19 cellular contexts compared by ENCODE assay signal in genomic region chr5:143212261-143212660, GRCh38.
DNase-seq lines count a peak whose midpoint lies in the region; ATAC-seq, FAIRE-seq and TF ChIP-seq lines count a peak whose summit lies in the region.
"Had no signal": no experiment of that assay in that cellular context is flagged by ENCODE, and none has a peak within 500 bp of the region (broad histone marks: within the 10 kb centered on the region; RNA-seq: fewer than 3 reads in every experiment).

No MANE protein-coding gene starts in this region.

- H3K9me3 ChIP-seq in K562 (replicated peaks; ENCODE audit: control insufficient read depth, insufficient read depth, low read depth, low read length) (no peaks in the 10 kb centered on the region), upper lobe of left lung (no peaks in the 10 kb centered on the region)
- H3K9me3 ChIP-seq: SJSA1 had no signal

- WGBS in K562 (ENCODE audit: insufficient coverage, low coverage, missing lambda C conversion rate): 12% methylated on average over 1 of the region's 1 CpG
- whole genome bisulfite sequencing in upper lobe of left lung, 2 donors: 68 to 74% methylated on average over 1 of the region's 1 CpG

- no peaks in the 10 kb centered on the region for H4K20me1 ChIP-seq in K562 (replicated peaks; ENCODE audit: control insufficient read depth, insufficient read depth, low read length)

- in situ Hi-C loops in K562 (cut with MboI): no loop called here

- H3K27ac ChIP-seq in K562 (ENCODE audit: extremely low read depth, low read depth, low read length) (peak overlapping the region; percentile 19; the same call in 2 of the 3 replicates), upper lobe of left lung (no peak overlapping the region)
- H3K27ac ChIP-seq: HL-60, SJSA1 had no signal

- no peak for TF ChIP-seq RAD21 in K562 (CRISPR knock-in tag; conservative IDR thresholded peaks at IDR 0.05 in 1 of 2, IDR thresholded peaks at IDR 0.05 in 1 of 2)

- H3K4me1 ChIP-seq in K562 (replicated peaks in 1 of 2; ENCODE audit: control insufficient read depth in 2 of 2, insufficient read depth in 2 of 2, low read length in 2 of 2) (peaks cover 43 to 69% of the 10 kb centered on the region in 2 experiments), upper lobe of left lung (peaks cover 19 to 27% (median 25%) of the 10 kb centered on the region in 4 donors)

- peaks cover 43% of the 10 kb centered on the region for H3K4me1 Mint-ChIP-seq in stimulated activated naive CD8-positive, alpha-beta T cell treated with anti-CD3 and anti-CD28 coated beads, Interleukin-15, Interleukin-2, amounts not matched to agents 100 ng/mL and 50 ng/mL, for 24 hours (ENCODE audit: low read depth)

- no peaks in the 10 kb centered on the region for H3K36me3 ChIP-seq in K562 (ENCODE audit: control insufficient read depth, insufficient read depth, low read length)
- peaks cover 0 to 10% (median 5%) of the 10 kb centered on the region in 4 donors for H3K36me3 ChIP-seq in upper lobe of left lung

- H3K9me3 Mint-ChIP-seq in stimulated activated naive CD8-positive, alpha-beta T cell treated with anti-CD3 and anti-CD28 coated beads, Interleukin-15, Interleukin-2, amounts not matched to agents 100 ng/mL and 50 ng/mL, for 24 hours: peaks cover 4% of the 10 kb centered on the region

- no peaks in the 10 kb centered on the region for H3K27me3 ChIP-seq in K562 (ENCODE audit: control insufficient read depth in 2 of 2, insufficient read depth in 2 of 2, low read length in 2 of 2)
- no peaks in the 10 kb centered on the region for H3K27me3 ChIP-seq in upper lobe of left lung
- H3K27me3 ChIP-seq: SJSA1 had no signal

- H3K9me1 ChIP-seq in K562 (ENCODE audit: control insufficient read depth, insufficient read depth, low read length): no peaks in the 10 kb centered on the region

- H2AFZ ChIP-seq in K562 (ENCODE audit: low read depth, low read length): peak overlapping the region; percentile 75

- no peaks in the 10 kb centered on the region for H3K79me2 ChIP-seq in K562 (ENCODE audit: control insufficient read depth, insufficient read depth, low read length)

- no peak overlapping the region for H3K4me2 ChIP-seq in K562 (ENCODE audit: insufficient read depth, low read length)

- H3K27me3 Mint-ChIP-seq in stimulated activated naive CD8-positive, alpha-beta T cell treated with anti-CD3 and anti-CD28 coated beads, Interleukin-15, Interleukin-2, amounts not matched to agents 100 ng/mL and 50 ng/mL, for 24 hours: no peaks in the 10 kb centered on the region

- POLR2A ChIA-PET in K562 (lab: Yijun Ruan, JAX): interaction anchor here (0.6 to 2.0 kb wide), 3 partner anchors 10 to 100 kb away, joined by 3 to 7 read pairs (median 6); no protein-coding TSS in a partner anchor

- DNase-seq in stimulated activated naive CD8-positive, alpha-beta T cell treated with anti-CD3 and anti-CD28 coated beads, Interleukin-15, Interleukin-2, amounts not matched to agents 100 U/mL and 50 U/mL, for 24 hours: no peak
- DNase-seq in K562 (ENCODE audit: extremely low read depth in 1 of 4, low spot score in 3 of 4) (no peak), left lobe of liver (ENCODE audit: low spot score) (no peak), upper lobe of left lung (no peak), DMS79 treated with DMSO at 0.1 percent for 48 hours (lab: John Stamatoyannopoulos, UW) (no peak)
- DNase-seq: ACHN, AML-193, COR-L47, DMS153, EL, H7, NCI-H1436 treated with DMSO at 0.1 percent for 48 hours, NCI-H2029 treated with DMSO at 0.1 percent for 48 hours, NCI-H510A had no signal

- no peak for TF ChIP-seq POLR2A in K562 (conservative IDR thresholded peaks at IDR 0.05)
- no peak for TF ChIP-seq POLR2A in upper lobe of left lung (IDR thresholded peaks at IDR 0.05)

- peaks cover 20% of the 10 kb centered on the region for H3K36me3 Mint-ChIP-seq in stimulated activated naive CD8-positive, alpha-beta T cell treated with anti-CD3 and anti-CD28 coated beads, Interleukin-15, Interleukin-2, amounts not matched to agents 100 ng/mL and 50 ng/mL, for 24 hours (ENCODE audit: low read depth)

- no peak for FAIRE-seq in K562 (lab: Jason Lieb, UNC)
- FAIRE-seq: HTR-8/SVneo had no signal

- H3K4me3 ChIP-seq in K562 (no peak overlapping the region), upper lobe of left lung (no peak overlapping the region)
- H3K4me3 ChIP-seq: SJSA1 had no signal

- H3K4me3 Mint-ChIP-seq in stimulated activated naive CD8-positive, alpha-beta T cell treated with anti-CD3 and anti-CD28 coated beads, Interleukin-15, Interleukin-2, amounts not matched to agents 100 ng/mL and 50 ng/mL, for 24 hours: no peak overlapping the region

- H3K27ac Mint-ChIP-seq in stimulated activated naive CD8-positive, alpha-beta T cell treated with anti-CD3 and anti-CD28 coated beads, Interleukin-15, Interleukin-2, amounts not matched to agents 100 ng/mL and 50 ng/mL, for 24 hours: peak overlapping the region; percentile 29

- H3K9ac ChIP-seq in K562 (ENCODE audit: insufficient read depth in 1 of 2, low read depth in 2 of 2, low read length in 2 of 2): peak overlapping the region; percentile 8 to 31; a peak in 1 of 4 replicates

- CTCF ChIA-PET in K562 (lab: Yijun Ruan, JAX; ENCODE audit: low intra/inter-chr PET ratio): interaction anchor here (0.7 kb wide), 1 partner anchor 13 kb away, joined by 3 read pairs; no protein-coding TSS in a partner anchor

- no TSS peak for BruUV-seq in K562 (replicated peaks; lab: Mats Ljungman, UMichigan)

- no peak for TF ChIP-seq EP300 in K562 (IDR thresholded peaks at IDR 0.05; ENCODE audit: low read length)
- TF ChIP-seq EP300 in upper lobe of left lung (IDR thresholded peaks at IDR 0.05): no peak

- no peak for ATAC-seq in stimulated activated naive CD8-positive, alpha-beta T cell treated with anti-CD3 and anti-CD28 coated beads, Interleukin-15, Interleukin-2, amounts not matched to agents 100 U/mL and 50 U/mL, for 24 hours
- ATAC-seq in K562 (no peak), left lobe of liver (peak; percentile 13), HG02884 (IDR thresholded peaks at IDR 0.05; ENCODE audit: unreplicated experiment) (no peak), upper lobe of left lung (ENCODE audit: low FRiP score in 2 of 2) (no peak)

- intact Hi-C loops in K562 (cut with micrococcal nuclease): loop anchor here (10.0 kb wide), 1 partner anchor 373 kb away; no protein-coding TSS in a partner anchor

- no peak for TF ChIP-seq CTCF in K562 (IDR thresholded peaks at IDR 0.05 in 2 of 3, conservative IDR thresholded peaks at IDR 0.05 in 1 of 3; ENCODE audit: insufficient read depth in 2 of 3, low read depth in 1 of 3, low read length in 3 of 3)
- no peak for TF ChIP-seq CTCF in upper lobe of left lung (IDR thresholded peaks at IDR 0.05)

TF ChIP-seq in K562, 482 proteins besides CTCF, POLR2A, EP300 and RAD21:
- no peak for TF ChIP-seq OTX1 (CRISPR knock-in tag; IDR thresholded peaks at IDR 0.05)
- no peak for TF ChIP-seq FOXJ3 (CRISPR knock-in tag; IDR thresholded peaks at IDR 0.05)
- 0 out of 2 replicates have a peak, but pooled peaks have one; percentile 9 for TF ChIP-seq PKNOX1 (IDR thresholded peaks at IDR 0.05)
- no peak for TF ChIP-seq BCOR (IDR thresholded peaks at IDR 0.05)
- TF ChIP-seq ZNF184 (CRISPR knock-in tag; IDR thresholded peaks at IDR 0.05): no peak
- no peak for TF ChIP-seq DNMT1 (IDR thresholded peaks at IDR 0.05)
TF ChIP-seq in K562: peak in this region for 1.
